In the genomic region with DNA sequence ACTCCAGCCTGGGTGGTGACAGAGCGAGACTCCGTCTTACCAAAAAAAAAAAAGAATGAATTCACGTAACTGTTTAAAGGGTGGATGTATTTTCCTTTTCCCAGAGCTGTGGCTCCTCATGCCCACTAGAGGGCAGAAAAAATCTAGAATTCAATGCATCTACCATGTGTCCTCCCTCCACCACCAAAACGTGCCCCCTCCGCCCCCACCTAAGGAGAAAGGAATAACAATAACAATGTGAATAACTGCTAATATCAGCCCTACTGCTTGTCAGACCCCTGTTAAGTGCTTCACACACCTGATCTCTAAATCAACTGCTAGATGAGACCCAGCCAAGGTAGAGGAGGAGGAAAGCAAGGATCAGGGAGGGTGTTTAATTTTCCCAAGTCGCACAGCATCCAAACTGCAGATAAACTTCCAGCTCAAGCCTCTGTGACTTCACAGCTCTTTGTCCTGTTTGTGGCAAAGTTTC, we compare ENCODE assay signal across 8 cellular contexts. TPM values are rescaled to one million over a fixed set of nuclear protein-coding genes. Genes with fewer than 3 reads are reported as not detected.
DNase-seq lines count a peak whose midpoint lies in the region; ATAC-seq and TF ChIP-seq lines count a peak whose summit lies in the region.

No MANE protein-coding gene starts in this region.

- H3F3A ChIP-seq in PC-3 (ENCODE audit: low read length, unreplicated experiment): no peaks in the 10 kb centered on the region

- H3K4me3 ChIP-seq in PC-3 (ENCODE audit: low read length) (no peak overlapping the region), cardiac fibroblast (replicated peaks in 1 of 2; ENCODE audit: low read depth in 2 of 2, low read length in 2 of 2) (no peak overlapping the region)

- no peaks in the 10 kb centered on the region for H3K27me3 ChIP-seq in PC-3 (ENCODE audit: low read length)

- H3K27ac ChIP-seq in C4-2B (no peak overlapping the region), PC-3 (ENCODE audit: low read length) (no peak overlapping the region)

- TF ChIP-seq CTCF in C4-2B (conservative IDR thresholded peaks at IDR 0.05) (peak; percentile 59), GM13977 (IDR thresholded peaks at IDR 0.05; ENCODE audit: extremely low read depth, insufficient read depth, missing control alignments) (peak; percentile 50), PC-3 (conservative IDR thresholded peaks at IDR 0.05; ENCODE audit: low read depth, low read length) (peak; percentile 64), cardiac fibroblast (IDR thresholded peaks at IDR 0.05; ENCODE audit: low read depth, low read length) (peak; percentile 71)

- CTCF ChIA-PET in PC-3 (lab: Charles Lee): interaction anchor here (0.5 to 1.1 kb wide), 3 partner anchors 14 to 584 kb away, joined by 3 to 9 read pairs (median 3); no protein-coding TSS in a partner anchor

- peak; percentile 55; the same call in 1 of the 2 replicates for ATAC-seq in PC-3
- no peak for ATAC-seq in HG03521 (IDR thresholded peaks at IDR 0.05; ENCODE audit: unreplicated experiment)
- ATAC-seq in GM19035 (IDR thresholded peaks at IDR 0.05; ENCODE audit: unreplicated experiment): no peak
- no peak for ATAC-seq in GM21576 (IDR thresholded peaks at IDR 0.05; ENCODE audit: unreplicated experiment)

- H3K36me3 ChIP-seq in PC-3 (ENCODE audit: low read depth, low read length): no peaks in the 10 kb centered on the region

- H3K9ac ChIP-seq in PC-3 (ENCODE audit: low read length): no peak overlapping the region

- H2AFZ ChIP-seq in PC-3 (ENCODE audit: low read length): no peak overlapping the region

- intact Hi-C loops in PC-3 (cut with micrococcal nuclease): loop anchor here (10.0 kb wide), 1 partner anchor 111 kb away; no protein-coding TSS in a partner anchor

- no peaks in the 10 kb centered on the region for H3K79me2 ChIP-seq in PC-3 (ENCODE audit: low read length)

- in situ Hi-C loops in GM13977 (cut with MboI; ENCODE audit: low pct_unique_long_range_greater_than_20kb, low sequenced_read_pairs, unreplicated experiment): no loop called here

- no peaks in the 10 kb centered on the region for H3K9me2 ChIP-seq in PC-3 (replicated peaks; ENCODE audit: low read length)

- no TSS peak for BruUV-seq in PC-3 (replicated peaks; lab: Mats Ljungman, UMichigan)

- no peaks in the 10 kb centered on the region for H3K4me1 ChIP-seq in PC-3 (ENCODE audit: insufficient read depth, low read length)

- DNase-seq in GM13977 (ENCODE audit: low spot score) (peak; percentile 69), PC-3 (peak; percentile 59), cardiac fibroblast (ENCODE audit: low read depth in 2 of 2) (peak; percentile 60 to 61), medulla oblongata (ENCODE audit: extremely low spot score) (peak; percentile 38)

- POLR2A ChIA-PET in PC-3 (lab: Charles Lee; ENCODE audit: unreplicated experiment): interaction anchor here (0.6 to 0.7 kb wide), 2 partner anchors 25 to 455 kb away, joined by 3 to 7 read pairs; no protein-coding TSS in a partner anchor

- H3K4me2 ChIP-seq in PC-3 (ENCODE audit: low read length): peak overlapping the region; percentile 22; the same call in 1 of the 2 replicates

- no peaks in the 10 kb centered on the region for H3K9me3 ChIP-seq in PC-3 (ENCODE audit: low read length)

- no peaks in the 10 kb centered on the region for H4K20me1 ChIP-seq in PC-3 (ENCODE audit: low read length)

RNA-seq across cellular contexts. Expression of a gene that starts 20.2 kb away (rescaled TPM):
- not detected in 2 replicates for total RNA-seq in PC-3 (2014; rRNA removed)

RNA-seq across cellular contexts. Expression of a gene that starts 44.6 kb away (rescaled TPM):
- not detected in 2 replicates for total RNA-seq in PC-3 (2014; rRNA removed)
